ENCODE assay signal across 12 cellular contexts in genomic region chr3:129591932-129592331, GRCh38. TPM values are rescaled to one million over a fixed set of nuclear protein-coding genes. Genes with fewer than 3 reads are reported as not detected.
DNase-seq lines count a peak whose midpoint lies in the region; ATAC-seq and TF ChIP-seq lines count a peak whose summit lies in the region.
"Had no signal": no experiment of that assay in that cellular context is flagged by ENCODE, and none has a peak within 500 bp of the region (broad histone marks: within the 10 kb centered on the region; RNA-seq: fewer than 3 reads in every experiment).

No MANE protein-coding gene starts in this region.

- intact Hi-C loops in adrenal gland (cut with DNase I) (no loop called here), left lung (cut with DNase I) (loop anchor here in 1 of 2 donors (10.0 kb wide), 1 partner anchor 97 kb away; no protein-coding TSS in a partner anchor)

- H3K27me3 Mint-ChIP-seq in GM23338 (ENCODE audit: insufficient read depth, low read depth, poor library complexity): peaks cover 23% of the 10 kb centered on the region
- H3K27me3 Mint-ChIP-seq in stimulated activated naive CD8-positive, alpha-beta T cell treated with anti-CD3 and anti-CD28 coated beads, Interleukin-15, amount 100 ng/mL, for 72 hours: peaks cover 49% of the 10 kb centered on the region

- H3K4me2 ChIP-seq in GM23338: peak overlapping the region; percentile 84

- H3K4me3 ChIP-seq in GM23338 (peak overlapping the region; percentile 47), adrenal gland (no peak overlapping the region), left lung (peak overlapping the region in 1 of 2 donors; percentile 18), skeletal muscle tissue (ENCODE audit: low read length in 3 of 3) (no peak overlapping the region)

- H3K4me1 ChIP-seq in GM23338 (ENCODE audit: insufficient read depth) (peaks cover 55% of the 10 kb centered on the region), adrenal gland (replicated peaks in 1 of 2) (peaks cover 45 to 74% of the 10 kb centered on the region in 2 donors), left lung (peaks cover 63 to 90% of the 10 kb centered on the region in 2 donors), skeletal muscle tissue (ENCODE audit: control insufficient read depth in 3 of 3, insufficient read depth in 3 of 3, low read length in 3 of 3) (peaks cover 77 to 81% (median 80%) of the 10 kb centered on the region in 3 donors)

- H3K9me3 Mint-ChIP-seq in GM23338: no peaks in the 10 kb centered on the region
- no peaks in the 10 kb centered on the region for H3K9me3 Mint-ChIP-seq in stimulated activated naive CD8-positive, alpha-beta T cell treated with anti-CD3 and anti-CD28 coated beads, Interleukin-15, amount 100 ng/mL, for 72 hours
- H3K9me3 Mint-ChIP-seq: activated CD4-positive, alpha-beta T cell treated with anti-CD3 and anti-CD28 coated beads, Interleukin-2, amount 10 ng/mL, durations not matched to agents 7 days and 5 days had no signal

- H3K27me3 ChIP-seq in GM23338 (ENCODE audit: insufficient read depth): no peaks in the 10 kb centered on the region
- H3K27me3 ChIP-seq in adrenal gland: no peaks in the 10 kb centered on the region
- no peaks in the 10 kb centered on the region for H3K27me3 ChIP-seq in left lung
- H3K27me3 ChIP-seq in skeletal muscle tissue (ENCODE audit: control insufficient read depth in 3 of 3, insufficient read depth in 3 of 3, low read length in 3 of 3): no peaks in the 10 kb centered on the region

- H4K20me1 ChIP-seq in GM23338 (replicated peaks; ENCODE audit: insufficient read depth): no peaks in the 10 kb centered on the region

- no peaks in the 10 kb centered on the region for H3K36me3 Mint-ChIP-seq in GM23338 (ENCODE audit: low read depth)

- H3K36me3 ChIP-seq in GM23338 (ENCODE audit: insufficient read depth): no peaks in the 10 kb centered on the region
- H3K36me3 ChIP-seq in adrenal gland (replicated peaks in 1 of 2): no peaks in the 10 kb centered on the region
- peaks cover 0 to 12% of the 10 kb centered on the region in 2 donors for H3K36me3 ChIP-seq in left lung
- H3K36me3 ChIP-seq in skeletal muscle tissue (ENCODE audit: control insufficient read depth in 3 of 3, insufficient read depth in 3 of 3, low read length in 3 of 3): peaks cover 0 to 4% (median 3%) of the 10 kb centered on the region in 3 donors

- H3K27ac ChIP-seq in GM23338 (ENCODE audit: low read depth) (no peak overlapping the region), adrenal gland (peak overlapping the region in 4 of 5 donors; percentile 52 to 95 (median 82)), left lung (peak overlapping the region; percentile 83 to 91), skeletal muscle tissue (ENCODE audit: low read depth, low read length) (peak overlapping the region; percentile 95)

- no peak for TF ChIP-seq POLR2A in adrenal gland (IDR thresholded peaks at IDR 0.05)

- H3K9ac ChIP-seq in skeletal muscle tissue (ENCODE audit: low read depth in 1 of 3, low read length in 3 of 3): peak overlapping the region in 1 of 3 donors; percentile 64

- peak overlapping the region; percentile 35 for H3K4me3 Mint-ChIP-seq in GM23338
- no peak overlapping the region for H3K4me3 Mint-ChIP-seq in stimulated activated naive CD8-positive, alpha-beta T cell treated with anti-CD3 and anti-CD28 coated beads, Interleukin-15, amount 100 ng/mL, for 72 hours
- H3K4me3 Mint-ChIP-seq: activated CD4-positive, alpha-beta T cell treated with anti-CD3 and anti-CD28 coated beads, Interleukin-2, amount 10 ng/mL, durations not matched to agents 7 days and 5 days had no signal

- 0 out of 2 replicates have a peak overlapping the region, but pooled peaks have one; percentile 32 for H2AFZ ChIP-seq in GM23338

- 63 to 79% (median 66%) methylated on average over 8 of the region's 8 CpGs for WGBS in adrenal gland, 4 donors

- peak overlapping the region; percentile 25 for H3K27ac Mint-ChIP-seq in GM23338
- no peak overlapping the region for H3K27ac Mint-ChIP-seq in stimulated activated naive CD8-positive, alpha-beta T cell treated with anti-CD3 and anti-CD28 coated beads, Interleukin-15, amount 100 ng/mL, for 72 hours
- H3K27ac Mint-ChIP-seq: activated CD4-positive, alpha-beta T cell treated with anti-CD3 and anti-CD28 coated beads, Interleukin-2, amount 10 ng/mL, durations not matched to agents 7 days and 5 days had no signal

- ATAC-seq in GM23338 (no peak; the same call in 2 of the 3 replicates), left lung (no peak), HG03378 (IDR thresholded peaks at IDR 0.05; ENCODE audit: unreplicated experiment) (no peak), HG02678 (IDR thresholded peaks at IDR 0.05; ENCODE audit: unreplicated experiment) (no peak)
- no peak for ATAC-seq in stimulated activated naive CD8-positive, alpha-beta T cell treated with anti-CD3 and anti-CD28 coated beads, Interleukin-15, amount 100 ng/mL, for 72 hours

- TF ChIP-seq CTCF in GM23338 (conservative IDR thresholded peaks at IDR 0.05; ENCODE audit: low read depth in 2 of 2) (no peak), adrenal gland (IDR thresholded peaks at IDR 0.05) (no peak), left lung (IDR thresholded peaks at IDR 0.05) (no peak)

- no peaks in the 10 kb centered on the region for H3K79me2 ChIP-seq in GM23338 (replicated peaks; ENCODE audit: insufficient read depth)

- H3K9me2 ChIP-seq in GM23338 (ENCODE audit: insufficient read depth): no peaks in the 10 kb centered on the region

- no peak for DNase-seq in GM23338 (ENCODE audit: low spot score)
- no peak for DNase-seq in adrenal gland
- no peak for DNase-seq in left lung
- no peak for DNase-seq in NCI-H2227 treated with DMSO at 0.1 percent for 48 hours (lab: John Stamatoyannopoulos, UW)
- no peak for DNase-seq in stimulated activated naive CD8-positive, alpha-beta T cell treated with anti-CD3 and anti-CD28 coated beads, Interleukin-15, amount 100 ng/mL, for 72 hours
- DNase-seq: activated CD4-positive, alpha-beta T cell treated with anti-CD3 and anti-CD28 coated beads, Interleukin-2, amount 10 ng/mL, durations not matched to agents 7 days and 5 days; Caco-2; cortex of kidney; stimulated activated CD4-positive, alpha-beta T cell treated with anti-CD3 and anti-CD28 coated beads, Interleukin-4, amount 100 ng/mL, for 4 hours had no signal

- H3K9me3 ChIP-seq in adrenal gland (replicated peaks in 1 of 3) (no peaks in the 10 kb centered on the region), left lung (no peaks in the 10 kb centered on the region), skeletal muscle tissue (ENCODE audit: control insufficient read depth in 3 of 3, low read length in 3 of 3) (no peaks in the 10 kb centered on the region)
- H3K9me3 ChIP-seq: Caco-2 had no signal

- H3K4me1 Mint-ChIP-seq in GM23338: peaks cover 57% of the 10 kb centered on the region
- H3K4me1 Mint-ChIP-seq in stimulated activated naive CD8-positive, alpha-beta T cell treated with anti-CD3 and anti-CD28 coated beads, Interleukin-15, amount 100 ng/mL, for 72 hours: peaks cover 30% of the 10 kb centered on the region

- peaks cover 20% of the 10 kb centered on the region; the same call in 1 of the 2 replicates for H3F3A ChIP-seq in GM23338 (replicated peaks; ENCODE audit: low read depth)

TF ChIP-seq in GM23338, 12 proteins besides CTCF, POLR2A, EP300 and RAD21:
- TF ChIP-seq STAT1 (IDR thresholded peaks at IDR 0.05; ENCODE audit: unreplicated experiment) (no peak), ZNF331 (CRISPR knock-in tag; IDR thresholded peaks at IDR 0.05; ENCODE audit: low read depth) (no peak), POLR2AphosphoS5 (IDR thresholded peaks at IDR 0.05; ENCODE audit: low read depth) (no peak), EZH2 (IDR thresholded peaks at IDR 0.05; ENCODE audit: low read depth, unreplicated experiment) (no peak), ZNF114 (CRISPR knock-in tag; IDR thresholded peaks at IDR 0.05) (no peak)
- TF ChIP-seq, protein P1, sequence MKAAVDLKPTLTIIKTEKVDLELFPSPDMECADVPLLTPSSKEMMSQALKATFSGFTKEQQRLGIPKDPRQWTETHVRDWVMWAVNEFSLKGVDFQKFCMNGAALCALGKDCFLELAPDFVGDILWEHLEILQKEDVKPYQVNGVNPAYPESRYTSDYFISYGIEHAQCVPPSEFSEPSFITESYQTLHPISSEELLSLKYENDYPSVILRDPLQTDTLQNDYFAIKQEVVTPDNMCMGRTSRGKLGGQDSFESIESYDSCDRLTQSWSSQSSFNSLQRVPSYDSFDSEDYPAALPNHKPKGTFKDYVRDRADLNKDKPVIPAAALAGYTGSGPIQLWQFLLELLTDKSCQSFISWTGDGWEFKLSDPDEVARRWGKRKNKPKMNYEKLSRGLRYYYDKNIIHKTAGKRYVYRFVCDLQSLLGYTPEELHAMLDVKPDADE (IDR thresholded peaks at IDR 0.05): no peak

RNA-seq across cellular contexts. Expression of gene PLXND1, which starts 14.5 kb away (rescaled TPM):
- total RNA-seq in GM23338 (2014; rRNA removed; shearing (Covaris generic)): 30.7 and 60.4 TPM in 2 replicates
- polyA plus RNA-seq in GM23338 (2016; fragmentation: Nextera tagmentation; extraction: Ambion mirVana) (13.3 and 14.7 TPM in 2 replicates), adrenal gland (100 to 1,000 TPM in 2 of 3 donors, 10 to 100 TPM in 1; 41.2 to 370 (median 130) TPM)
- total RNA-seq in adrenal gland (100 to 1,000 TPM; 101 to 191 (median 149) TPM), left lung (100 to 1,000 TPM; 198 to 259 TPM), skeletal muscle tissue (92.4 TPM)

RNA-seq across cellular contexts. Expression of gene H1-8, which starts 49.0 kb away (rescaled TPM):
- total RNA-seq in GM23338 (2014; rRNA removed; shearing (Covaris generic)): not detected in 2 replicates
- not detected in 2 replicates for polyA plus RNA-seq in GM23338 (2016; fragmentation: Nextera tagmentation; extraction: Ambion mirVana)
- not detected for total RNA-seq in adrenal gland
- not detected for polyA plus RNA-seq in adrenal gland
- not detected for total RNA-seq in left lung
- total RNA-seq in skeletal muscle tissue: not detected
- total RNA-seq: activated CD4-positive, alpha-beta T cell treated with anti-CD3 and anti-CD28 coated beads, Interleukin-2, amount 10 ng/mL, durations not matched to agents 7 days and 5 days; Caco-2 had no signal
